Comparison of ENCODE assay signal across 1 cellular context in the genomic region with DNA sequence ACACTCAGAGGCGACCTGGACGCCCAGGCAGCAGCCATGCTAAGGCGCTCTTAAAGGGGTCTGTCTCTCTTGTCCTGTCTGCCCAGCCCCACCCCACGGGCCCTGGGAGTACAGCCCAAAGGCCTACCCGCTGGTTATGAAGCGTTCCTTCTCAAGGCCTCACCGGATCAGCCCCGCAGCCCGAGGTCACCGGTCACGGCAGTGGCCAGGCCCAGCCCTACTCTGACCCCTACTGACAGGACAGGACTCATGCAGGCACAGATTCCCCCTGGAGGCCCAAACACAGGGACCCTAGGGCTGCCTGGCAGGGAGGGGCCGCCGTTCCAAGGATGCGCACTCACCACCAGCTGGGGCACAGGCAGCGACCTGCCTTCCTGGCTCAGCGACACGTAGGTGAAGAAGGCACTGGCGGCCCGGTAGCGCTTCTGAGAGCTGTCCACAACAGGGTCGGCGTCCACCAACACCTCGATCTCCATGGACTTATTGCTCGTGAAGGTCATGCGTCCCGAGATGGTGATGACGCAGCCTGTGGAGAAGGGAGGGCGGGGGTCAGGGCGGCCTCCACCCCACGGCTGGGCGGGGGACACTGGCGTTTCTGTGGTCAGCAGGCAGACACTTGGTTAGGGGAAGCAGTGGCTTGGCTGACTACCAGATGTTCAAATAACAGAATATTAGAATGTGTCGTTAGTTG.
TF ChIP-seq lines count a peak whose summit lies in the region.

No MANE protein-coding gene starts in this region.

TF ChIP-seq in IMR-90, 13 proteins besides CTCF, POLR2A, EP300 and RAD21:
- TF ChIP-seq BHLHE40 (IDR thresholded peaks at IDR 0.05; ENCODE audit: low read depth, low read length) (no peak), SMC3 (IDR thresholded peaks at IDR 0.05; ENCODE audit: low read depth, low read length) (peak; percentile 23; the same call in 1 of the 2 replicates), MAFK (IDR thresholded peaks at IDR 0.05; ENCODE audit: low read depth, low read length) (no peak), RCOR1 (IDR thresholded peaks at IDR 0.05; ENCODE audit: insufficient replicate concordance, low read length) (no peak)
